ENCODE assay signal across 8 cellular contexts in genomic region chr1:189847613-189848012, GRCh38.
"Had no signal": no experiment of that assay in that cellular context is flagged by ENCODE, and none has a peak within 500 bp of the region (broad histone marks: within the 10 kb centered on the region; RNA-seq: fewer than 3 reads in every experiment).

No MANE protein-coding gene starts in this region.

- H3K4me3 ChIP-seq: GM23338, K562 had no signal

- FAIRE-seq: H1, H54, HTR-8/SVneo, K562 had no signal

- DNase-seq: H9, HCEC 1CT, IMR-90 had no signal
